Comparison of ENCODE assay signal across 10 cellular contexts in genomic region chr10:124678566-124679240, GRCh38.
DNase-seq lines count a peak whose midpoint lies in the region; ATAC-seq and TF ChIP-seq lines count a peak whose summit lies in the region.
"Had no signal": no experiment of that assay in that cellular context is flagged by ENCODE, and none has a peak within 500 bp of the region (broad histone marks: within the 10 kb centered on the region; RNA-seq: fewer than 3 reads in every experiment).

No MANE protein-coding gene starts in this region.

- no peak overlapping the region for H4K8ac ChIP-seq in H9 (replicated peaks; ENCODE audit: insufficient read length, low read depth, low read length)

- in situ Hi-C loops in ACHN (cut with HindIII; ENCODE audit: low pct_ligation_motif_present, low pct_unique_long_range_greater_than_20kb, low sequenced_read_pairs): no loop called here

- no peak overlapping the region for H2BK12ac ChIP-seq in H9 (ENCODE audit: insufficient read length, low read depth, low read length)

- H3K9me3 Mint-ChIP-seq in H9 (no peaks in the 10 kb centered on the region), chondrocyte (ENCODE audit: low read depth) (no peaks in the 10 kb centered on the region)

- peaks cover 6 to 12% of the 10 kb centered on the region in 2 donors for H3K36me3 ChIP-seq in psoas muscle (ENCODE audit: insufficient read depth in 1 of 2, low read depth in 1 of 2)

- no peak overlapping the region for H2AK5ac ChIP-seq in H9 (ENCODE audit: insufficient read length, low read length)

- no peak overlapping the region for H3K23ac ChIP-seq in H9 (ENCODE audit: insufficient read length, low read depth, low read length)

- H3K27ac ChIP-seq in H9 (ENCODE audit: insufficient read length, low read depth, low read length): no peak overlapping the region
- peak overlapping the region; percentile 60 for H3K27ac ChIP-seq in psoas muscle

- no peak for DNase-seq in H9
- DNase-seq in activated CD4-positive, alpha-beta T cell treated with anti-CD3 and anti-CD28 coated beads for 4 hours: peak; percentile 40 to 54
- no peak for DNase-seq in chondrocyte (ENCODE audit: low spot score)
- DNase-seq in psoas muscle: peak; percentile 8 to 39
- DNase-seq in ACHN: no peak
- DNase-seq: DMS 273 treated with DMSO at 0.1 percent for 48 hours, NCI-H1105 had no signal

- H3K36me3 Mint-ChIP-seq in H9 (ENCODE audit: insufficient read depth in 1 of 3, low read depth in 3 of 3): peaks cover 5 to 15% (median 5%) of the 10 kb centered on the region in 3 experiments; a peak in 6 of 7 replicates
- H3K36me3 Mint-ChIP-seq in chondrocyte (ENCODE audit: low read depth): peaks cover 11% of the 10 kb centered on the region

- no peak overlapping the region for H3T11ph ChIP-seq in H9 (ENCODE audit: low read length)

- H4K5ac ChIP-seq in H9 (ENCODE audit: insufficient read length, low read depth, low read length): no peak overlapping the region

- H3K4me3 Mint-ChIP-seq in H9: no peak overlapping the region
- no peak overlapping the region for H3K4me3 Mint-ChIP-seq in chondrocyte (ENCODE audit: unreplicated experiment)

- no peak overlapping the region for H3K9ac ChIP-seq in H9 (ENCODE audit: extremely low read depth, insufficient read length, low read length)

- no peak overlapping the region for H2BK20ac ChIP-seq in H9 (ENCODE audit: low read depth, low read length, poor library complexity, severe bottlenecking)

- H3K9me3 ChIP-seq in H9 (ENCODE audit: control insufficient read depth, low read depth, low read length) (no peaks in the 10 kb centered on the region), psoas muscle (no peaks in the 10 kb centered on the region)

- H3K27me3 Mint-ChIP-seq in H9 (ENCODE audit: low read depth) (no peaks in the 10 kb centered on the region), chondrocyte (ENCODE audit: low read depth) (no peaks in the 10 kb centered on the region)

- no peak overlapping the region for H4K91ac ChIP-seq in H9 (ENCODE audit: insufficient read length, low read depth, low read length)

- H4K20me1 ChIP-seq in H9 (ENCODE audit: control insufficient read depth, insufficient read depth, insufficient read length): no peaks in the 10 kb centered on the region

- no peaks in the 10 kb centered on the region for H3K79me2 ChIP-seq in H9 (ENCODE audit: insufficient read depth, low read length)

- H3K4me1 Mint-ChIP-seq in H9 (peaks cover 13 to 14% of the 10 kb centered on the region in 2 experiments), chondrocyte (ENCODE audit: low read depth) (peaks cover 17% of the 10 kb centered on the region)

- H3K4me2 ChIP-seq in H9 (ENCODE audit: insufficient read depth, insufficient read length, low read length): no peak overlapping the region

- no peak overlapping the region for H2BK120ac ChIP-seq in H9 (ENCODE audit: low read depth, low read length, poor library complexity, severe bottlenecking)

- TF ChIP-seq CTCF in H9 (conservative IDR thresholded peaks at IDR 0.05) (no peak), chondrocyte (IDR thresholded peaks at IDR 0.05) (no peak), psoas muscle (IDR thresholded peaks at IDR 0.05) (no peak)

- no peak overlapping the region for H2BK15ac ChIP-seq in H9 (ENCODE audit: low read depth, low read length)

- no peaks in the 10 kb centered on the region for H3K27me3 ChIP-seq in H9 (ENCODE audit: insufficient read depth, low read length)
- no peaks in the 10 kb centered on the region for H3K27me3 ChIP-seq in psoas muscle (ENCODE audit: insufficient read depth in 3 of 3, low read length in 2 of 3)

- no peak overlapping the region for H3K4ac ChIP-seq in H9 (ENCODE audit: low read depth, low read length)

- H2AFZ ChIP-seq in H9 (ENCODE audit: low read length): no peak overlapping the region

- H3K27ac Mint-ChIP-seq in H9 (0 out of 7 replicates have a peak overlapping the region, but pooled peaks have one; percentile 20 to 64 (median 47)), chondrocyte (ENCODE audit: unreplicated experiment) (peak overlapping the region; percentile 27)

- H3K14ac ChIP-seq in H9 (ENCODE audit: insufficient read depth, low read length): no peak overlapping the region; the same call in 1 of the 2 replicates

- no CpG with 5 or more reads among the region's 12 CpGs for WGBS in H9 (ENCODE audit: extremely low coverage, insufficient read length, low lambda C conversion rate)
- WGBS in psoas muscle, 3 donors: 55 to 68% (median 61%) methylated on average over 12 of the region's 12 CpGs

- no peak overlapping the region for H3K18ac ChIP-seq in H9 (ENCODE audit: insufficient read length, low read depth, low read length)

- no peaks in the 10 kb centered on the region for H3K23me2 ChIP-seq in H9 (ENCODE audit: insufficient read length, low read depth, low read length, poor library complexity, severe bottlenecking)

- H3K79me1 ChIP-seq in H9 (ENCODE audit: insufficient read depth, low read depth, low read length, poor library complexity, severe bottlenecking): no peaks in the 10 kb centered on the region

- peak in 1 of 4 donors; percentile 27 for ATAC-seq in psoas muscle
- no peak for ATAC-seq in HG03108 (IDR thresholded peaks at IDR 0.05; ENCODE audit: unreplicated experiment)
- ATAC-seq in HG02678 (IDR thresholded peaks at IDR 0.05; ENCODE audit: unreplicated experiment): no peak
- no peak for ATAC-seq in GM18867 (IDR thresholded peaks at IDR 0.05; ENCODE audit: unreplicated experiment)

- no peak overlapping the region for H3K4me3 ChIP-seq in psoas muscle

- no peak overlapping the region for H3K56ac ChIP-seq in H9 (ENCODE audit: insufficient read length, low read depth, low read length)

- H2BK5ac ChIP-seq in H9 (ENCODE audit: insufficient read length, low read length): no peak overlapping the region

- H3K4me1 ChIP-seq in H9 (ENCODE audit: insufficient read depth, low read length) (no peaks in the 10 kb centered on the region), psoas muscle (peaks cover 71% of the 10 kb centered on the region)

- intact Hi-C loops in psoas muscle (cut with DNase I): no loop called here

Comparison
In these comparisons a context has a peak if more than half of its experiments do, and no peak if none do; other contexts are left out.
1. DNase-seq: peak in activated CD4-positive, alpha-beta T cell treated with anti-CD3 and anti-CD28 coated beads for 4 hours (2 of 2) and psoas muscle (2 of 2); none in H9 (single experiment), chondrocyte (single experiment) and ACHN (single experiment).